Comparison of ENCODE assay signal across 1 cellular context in genomic region chr2:43005211-43005974, GRCh38.
TF ChIP-seq lines count a peak whose summit lies in the region.

No MANE protein-coding gene starts in this region.

TF ChIP-seq in HepG2, 621 proteins besides CTCF, POLR2A, EP300 and RAD21 (continued from another document and continues in another):
- TF ChIP-seq ZBTB40 (IDR thresholded peaks at IDR 0.05): no peak
- TF ChIP-seq ZBTB40 (CRISPR knock-in tag; IDR thresholded peaks at IDR 0.05): no peak
- TF ChIP-seq ZNF773 (CRISPR knock-in tag; IDR thresholded peaks at IDR 0.05; ENCODE audit: borderline replicate concordance): no peak
- TF ChIP-seq JDP2 (CRISPR knock-in tag; IDR thresholded peaks at IDR 0.05; ENCODE audit: borderline replicate concordance): no peak
- TF ChIP-seq ISL2 (CRISPR knock-in tag; IDR thresholded peaks at IDR 0.05): peak; percentile 94
- TF ChIP-seq ZBTB21 (CRISPR knock-in tag; IDR thresholded peaks at IDR 0.05): peak; percentile 33; the same call in 1 of the 2 replicates
- TF ChIP-seq SP5 (CRISPR knock-in tag; IDR thresholded peaks at IDR 0.05; ENCODE audit: borderline replicate concordance, low read depth): peak; percentile 91
- TF ChIP-seq ELF1 (CRISPR knock-in tag; IDR thresholded peaks at IDR 0.05): 0 out of 2 replicates have a peak, but pooled peaks have one; percentile 56
- TF ChIP-seq ZNF264 (CRISPR knock-in tag; IDR thresholded peaks at IDR 0.05): peak; percentile 49; the same call in 1 of the 2 replicates
- peak; percentile 71; the same call in 1 of the 2 replicates for TF ChIP-seq MTERF4 (CRISPR knock-in tag; IDR thresholded peaks at IDR 0.05)
- peak; percentile 91 for TF ChIP-seq ZNF317 (CRISPR knock-in tag; IDR thresholded peaks at IDR 0.05)
- TF ChIP-seq ZNF75D (CRISPR knock-in tag; IDR thresholded peaks at IDR 0.05; ENCODE audit: borderline replicate concordance): no peak
- peak; percentile 46; the same call in 1 of the 2 replicates for TF ChIP-seq CSRNP1 (CRISPR knock-in tag; IDR thresholded peaks at IDR 0.05)
- TF ChIP-seq ZBTB34 (CRISPR knock-in tag; IDR thresholded peaks at IDR 0.05): peak; percentile 98
- TF ChIP-seq GRHL1 (CRISPR knock-in tag; conservative IDR thresholded peaks at IDR 0.05): no peak
- peak; percentile 98 for TF ChIP-seq ZNF687 (CRISPR knock-in tag; IDR thresholded peaks at IDR 0.05)
- no peak for TF ChIP-seq NAIF1 (CRISPR knock-in tag; IDR thresholded peaks at IDR 0.05; ENCODE audit: borderline replicate concordance)
- peak; percentile 33; the same call in 1 of the 2 replicates for TF ChIP-seq HNF4G (IDR thresholded peaks at IDR 0.05; ENCODE audit: borderline replicate concordance, low read depth, low read length)
- peak; percentile 35 for TF ChIP-seq HNF4G (CRISPR knock-in tag; IDR thresholded peaks at IDR 0.05; ENCODE audit: borderline replicate concordance, low read depth)
- TF ChIP-seq ARID4A (CRISPR knock-in tag; IDR thresholded peaks at IDR 0.05; ENCODE audit: borderline replicate concordance): peak; percentile 65; the same call in 1 of the 2 replicates
- peak; percentile 20; the same call in 1 of the 2 replicates for TF ChIP-seq TCF7 (IDR thresholded peaks at IDR 0.05; ENCODE audit: low read depth)
- peak; percentile 94 for TF ChIP-seq ZNF605 (CRISPR knock-in tag; IDR thresholded peaks at IDR 0.05)
- TF ChIP-seq MED1 (CRISPR knock-in tag; IDR thresholded peaks at IDR 0.05): peak; percentile 92
- TF ChIP-seq MED8 (CRISPR knock-in tag; IDR thresholded peaks at IDR 0.05; ENCODE audit: insufficient replicate concordance): peak; percentile 94
- peak; percentile 21; the same call in 1 of the 2 replicates for TF ChIP-seq MEIS1 (CRISPR knock-in tag; IDR thresholded peaks at IDR 0.05; ENCODE audit: borderline replicate concordance)
- TF ChIP-seq SYNCRIP (IDR thresholded peaks at IDR 0.05; ENCODE audit: insufficient read depth, low read depth, low read length): no peak
- peak; percentile 39 for TF ChIP-seq ZNF639 (CRISPR knock-in tag; conservative IDR thresholded peaks at IDR 0.05)
- no peak for TF ChIP-seq MAFG (CRISPR knock-in tag; IDR thresholded peaks at IDR 0.05)
- peak; percentile 45; the same call in 1 of the 2 replicates for TF ChIP-seq ZNF567 (CRISPR knock-in tag; IDR thresholded peaks at IDR 0.05; ENCODE audit: borderline replicate concordance)
